ENCODE assay signal across 8 cellular contexts in the genomic region with DNA sequence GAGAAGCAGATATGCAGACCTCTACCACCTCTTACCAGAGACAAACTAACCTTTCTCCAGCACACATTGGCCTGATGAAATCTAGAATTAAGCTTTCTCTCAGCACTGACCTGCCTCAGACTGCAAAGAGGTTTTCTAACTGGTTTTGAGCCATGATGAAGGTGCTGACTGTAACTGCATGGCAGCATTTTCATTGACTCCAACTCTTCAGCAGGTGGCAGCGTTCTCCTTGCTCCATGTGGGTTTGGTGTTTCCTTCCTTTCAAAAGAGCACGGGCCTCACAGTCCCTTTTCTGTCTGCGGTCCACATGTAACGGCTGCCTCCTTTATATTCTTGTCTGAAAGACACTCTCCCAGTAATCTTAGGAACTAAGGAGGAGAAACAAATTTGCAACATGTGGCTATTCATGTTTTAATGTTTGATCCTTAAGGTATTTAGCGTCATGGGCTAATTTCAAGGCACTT. TPM values are rescaled to one million over a fixed set of nuclear protein-coding genes. Genes with fewer than 3 reads are reported as not detected.
DNase-seq lines count a peak whose midpoint lies in the region; ATAC-seq and TF ChIP-seq lines count a peak whose summit lies in the region.

No MANE protein-coding gene starts in this region.

- peak; percentile 64 for DNase-seq in GM12865 (ENCODE audit: low read depth)
- peak; percentile 73 for DNase-seq in NCI-H146 (lab: John Stamatoyannopoulos, UW)
- DNase-seq in chondrocyte (ENCODE audit: low spot score) = no peak
- peak; percentile 23 for DNase-seq in stimulated activated naive B cell treated with anti-CD40 and anti-IgM and Interleukin-4, amounts not matched to agents 10 μg/mL and 1 μg/mL and 100 μg/mL, for 72 hours

- no peaks in the 10 kb centered on the region for H3K36me3 ChIP-seq in liver (ENCODE audit: control insufficient read depth in 4 of 4, insufficient read depth in 3 of 4, low read depth in 1 of 4, low read length in 3 of 4)

- H3K36me3 Mint-ChIP-seq in chondrocyte (ENCODE audit: low read depth) = no peaks in the 10 kb centered on the region
- H3K36me3 Mint-ChIP-seq in stimulated activated naive B cell treated with anti-CD40 and anti-IgM and Interleukin-4, amounts not matched to agents 10 μg/mL and 1 μg/mL and 100 μg/mL, for 72 hours = no peaks in the 10 kb centered on the region

- no peak overlapping the region for H3K27ac ChIP-seq in 22Rv1
- no peak overlapping the region for H3K27ac ChIP-seq in liver (ENCODE audit: low read depth in 1 of 2, low read length in 2 of 2)

- 18% methylated on average over 5 of the region's 5 CpGs for WGBS in liver

- H3K4me3 ChIP-seq in GM12865 (ENCODE audit: low read depth, low read length) = no peak overlapping the region
- no peak overlapping the region for H3K4me3 ChIP-seq in WI38 (ENCODE audit: low read depth, low read length)
- H3K4me3 ChIP-seq in liver (ENCODE audit: low read depth in 1 of 3, low read length in 3 of 3) = no peak overlapping the region

- ATAC-seq in stimulated activated naive B cell treated with anti-CD40 and anti-IgM and Interleukin-4, amounts not matched to agents 10 μg/mL and 1 μg/mL and 100 μg/mL, for 72 hours (replicated peaks) = peak; percentile 71 to 72
- no peak for ATAC-seq in GM18511 (IDR thresholded peaks at IDR 0.05; ENCODE audit: unreplicated experiment)

- peaks cover 2% of the 10 kb centered on the region for H3K9me3 Mint-ChIP-seq in chondrocyte (ENCODE audit: low read depth)
- H3K9me3 Mint-ChIP-seq in stimulated activated naive B cell treated with anti-CD40 and anti-IgM and Interleukin-4, amounts not matched to agents 10 μg/mL and 1 μg/mL and 100 μg/mL, for 72 hours = no peaks in the 10 kb centered on the region

- H3K9ac ChIP-seq in liver (ENCODE audit: low read depth in 1 of 2, low read length in 2 of 2) = no peak overlapping the region

- H3K4me1 ChIP-seq in liver (ENCODE audit: control insufficient read depth in 4 of 4, insufficient read depth in 4 of 4, low read length in 3 of 4) = no peaks in the 10 kb centered on the region

- no peak overlapping the region for H3K4me3 Mint-ChIP-seq in chondrocyte (ENCODE audit: unreplicated experiment)
- H3K4me3 Mint-ChIP-seq in stimulated activated naive B cell treated with anti-CD40 and anti-IgM and Interleukin-4, amounts not matched to agents 10 μg/mL and 1 μg/mL and 100 μg/mL, for 72 hours = no peak overlapping the region

- H3K4me1 Mint-ChIP-seq in chondrocyte (ENCODE audit: low read depth) = peaks cover 7% of the 10 kb centered on the region
- peaks cover 8% of the 10 kb centered on the region in 2 donors for H3K4me1 Mint-ChIP-seq in stimulated activated naive B cell treated with anti-CD40 and anti-IgM and Interleukin-4, amounts not matched to agents 10 μg/mL and 1 μg/mL and 100 μg/mL, for 72 hours

- TF ChIP-seq CTCF in 22Rv1 (IDR thresholded peaks at IDR 0.05) (peak; percentile 82), GM12865 (IDR thresholded peaks at IDR 0.05; ENCODE audit: insufficient read depth, low read depth, low read length, missing control alignments) (peak; percentile 42), WI38 (IDR thresholded peaks at IDR 0.05; ENCODE audit: low read depth, low read length) (peak; percentile 47), chondrocyte (IDR thresholded peaks at IDR 0.05) (peak; percentile 83), liver (IDR thresholded peaks at IDR 0.05; ENCODE audit: low read depth, low read length, missing input control) (peak; percentile 67)

- H3K27me3 Mint-ChIP-seq in chondrocyte (ENCODE audit: low read depth) = no peaks in the 10 kb centered on the region
- no peaks in the 10 kb centered on the region for H3K27me3 Mint-ChIP-seq in stimulated activated naive B cell treated with anti-CD40 and anti-IgM and Interleukin-4, amounts not matched to agents 10 μg/mL and 1 μg/mL and 100 μg/mL, for 72 hours

- peak; percentile 93 to 97 for TF ChIP-seq RAD21 in liver (IDR thresholded peaks at IDR 0.05)

- no peaks in the 10 kb centered on the region for H3K27me3 ChIP-seq in liver (ENCODE audit: control insufficient read depth in 4 of 4, insufficient read depth in 4 of 4, low read length in 3 of 4)

- no peaks in the 10 kb centered on the region for H3K9me3 ChIP-seq in liver (ENCODE audit: control insufficient read depth in 4 of 4, low read length in 3 of 4)

- no peak overlapping the region for H3K27ac Mint-ChIP-seq in chondrocyte (ENCODE audit: unreplicated experiment)
- no peak overlapping the region for H3K27ac Mint-ChIP-seq in stimulated activated naive B cell treated with anti-CD40 and anti-IgM and Interleukin-4, amounts not matched to agents 10 μg/mL and 1 μg/mL and 100 μg/mL, for 72 hours

TF ChIP-seq in liver, 16 proteins besides CTCF, POLR2A, EP300 and RAD21:
- TF ChIP-seq, protein P1, sequence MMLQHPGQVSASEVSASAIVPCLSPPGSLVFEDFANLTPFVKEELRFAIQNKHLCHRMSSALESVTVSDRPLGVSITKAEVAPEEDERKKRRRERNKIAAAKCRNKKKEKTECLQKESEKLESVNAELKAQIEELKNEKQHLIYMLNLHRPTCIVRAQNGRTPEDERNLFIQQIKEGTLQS (IDR thresholded peaks at IDR 0.05) = no peak
- TF ChIP-seq, protein P2, sequence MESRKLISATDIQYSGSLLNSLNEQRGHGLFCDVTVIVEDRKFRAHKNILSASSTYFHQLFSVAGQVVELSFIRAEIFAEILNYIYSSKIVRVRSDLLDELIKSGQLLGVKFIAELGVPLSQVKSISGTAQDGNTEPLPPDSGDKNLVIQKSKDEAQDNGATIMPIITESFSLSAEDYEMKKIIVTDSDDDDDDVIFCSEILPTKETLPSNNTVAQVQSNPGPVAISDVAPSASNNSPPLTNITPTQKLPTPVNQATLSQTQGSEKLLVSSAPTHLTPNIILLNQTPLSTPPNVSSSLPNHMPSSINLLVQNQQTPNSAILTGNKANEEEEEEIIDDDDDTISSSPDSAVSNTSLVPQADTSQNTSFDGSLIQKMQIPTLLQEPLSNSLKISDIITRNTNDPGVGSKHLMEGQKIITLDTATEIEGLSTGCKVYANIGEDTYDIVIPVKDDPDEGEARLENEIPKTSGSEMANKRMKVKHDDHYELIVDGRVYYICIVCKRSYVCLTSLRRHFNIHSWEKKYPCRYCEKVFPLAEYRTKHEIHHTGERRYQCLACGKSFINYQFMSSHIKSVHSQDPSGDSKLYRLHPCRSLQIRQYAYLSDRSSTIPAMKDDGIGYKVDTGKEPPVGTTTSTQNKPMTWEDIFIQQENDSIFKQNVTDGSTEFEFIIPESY (IDR thresholded peaks at IDR 0.05) = no peak
- TF ChIP-seq GABPA (IDR thresholded peaks at IDR 0.05 in 1 of 2, conservative IDR thresholded peaks at IDR 0.05 in 1 of 2) (no peak), NR2F2 (IDR thresholded peaks at IDR 0.05) (no peak), HNF4A (conservative IDR thresholded peaks at IDR 0.05) (no peak), FOXA2 (IDR thresholded peaks at IDR 0.05) (no peak), RXRA (IDR thresholded peaks at IDR 0.05) (no peak), REST (IDR thresholded peaks at IDR 0.05) (no peak), YY1 (IDR thresholded peaks at IDR 0.05) (no peak), FOXA1 (IDR thresholded peaks at IDR 0.05) (no peak), SP1 (IDR thresholded peaks at IDR 0.05) (no peak), JUND (IDR thresholded peaks at IDR 0.05) (no peak), HNF4G (IDR thresholded peaks at IDR 0.05) (no peak), TAF1 (conservative IDR thresholded peaks at IDR 0.05) (no peak)
- TF ChIP-seq, protein P3, sequence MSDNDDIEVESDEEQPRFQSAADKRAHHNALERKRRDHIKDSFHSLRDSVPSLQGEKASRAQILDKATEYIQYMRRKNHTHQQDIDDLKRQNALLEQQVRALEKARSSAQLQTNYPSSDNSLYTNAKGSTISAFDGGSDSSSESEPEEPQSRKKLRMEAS (IDR thresholded peaks at IDR 0.05) = no peak
TF ChIP-seq in liver: peak in this region for 0.

RNA-seq across cellular contexts. Expression of gene KLLN, which starts 12.6 kb away (rescaled TPM):
- total RNA-seq in chondrocyte = 0.62 to 0.82 TPM (median 0.72 TPM) in 3 replicates
- total RNA-seq in liver = under 1 TPM; 0.17 to 0.42 TPM
- polyA plus RNA-seq in liver = under 1 TPM; 0.21 to 0.28 TPM

RNA-seq across cellular contexts. Expression of gene PTEN, which starts 12.7 kb away (rescaled TPM):
- total RNA-seq in chondrocyte (82.9 to 85.4 TPM (median 83.5 TPM) in 3 replicates), liver (10 to 100 TPM; 55.0 to 76.6 TPM)
- polyA plus RNA-seq in liver = 10 to 100 TPM; 11.5 to 20.1 TPM

RNA-seq across cellular contexts. Expression of gene ATAD1, which starts 32.7 kb away (rescaled TPM):
- 50.6 to 55.3 TPM (median 54.9 TPM) in 3 replicates for total RNA-seq in chondrocyte
- total RNA-seq in liver = 10 to 100 TPM; 12.6 to 33.4 TPM
- polyA plus RNA-seq in liver = 10 to 100 TPM; 12.8 to 13.3 TPM
